Comparison of ENCODE assay signal across 17 cellular contexts in genomic region chr11:112499153-112499907, GRCh38.
DNase-seq lines count a peak whose midpoint lies in the region; ATAC-seq and TF ChIP-seq lines count a peak whose summit lies in the region.
"Had no signal": no experiment of that assay in that cellular context is flagged by ENCODE, and none has a peak within 500 bp of the region (broad histone marks: within the 10 kb centered on the region; RNA-seq: fewer than 3 reads in every experiment).

No MANE protein-coding gene starts in this region.

- peaks cover 12% of the 10 kb centered on the region for H3K9me3 Mint-ChIP-seq in mesothelial cell of epicardium

- H3K27ac Mint-ChIP-seq in mesothelial cell of epicardium: peak overlapping the region; percentile 44

- no peak for ATAC-seq in activated CD4-positive, CD25-positive, alpha-beta regulatory T cell treated with anti-CD3 and anti-CD28 coated beads, Interleukin-2, amount 50 U/mL, for 24 hours
- ATAC-seq: heart left ventricle, PC-3 had no signal

- H3K36me3 Mint-ChIP-seq in mesothelial cell of epicardium: no peaks in the 10 kb centered on the region

- peaks cover 8% of the 10 kb centered on the region for H3K4me1 Mint-ChIP-seq in mesothelial cell of epicardium

- DNase-seq in COR-L47 (lab: John Stamatoyannopoulos, UW): peak; percentile 81
- DNase-seq in NCI-H1436 (lab: John Stamatoyannopoulos, UW): peak; percentile 52
- DNase-seq in UCSD-AML1 (lab: John Stamatoyannopoulos, UW; ENCODE audit: unreplicated experiment): peak; percentile 36
- no peak for DNase-seq in mesothelial cell of epicardium (ENCODE audit: low spot score in 2 of 2, unreplicated experiment in 2 of 2)
- no peak for DNase-seq in occipital lobe (lab: John Stamatoyannopoulos, UW)
- DNase-seq in NCI-H1694 treated with DMSO at 0.1 percent for 48 hours (lab: John Stamatoyannopoulos, UW): no peak
- no peak for DNase-seq in SIG-M5 (lab: John Stamatoyannopoulos, UW)
- DNase-seq: activated CD8-positive, alpha-beta memory T cell treated with anti-CD3 and anti-CD28 coated beads, Interleukin-2, amount 50 U/mL, for 48 hours; activated gamma-delta T cell; cortex of kidney; heart left ventricle; KG1; NCI-H82; sigmoid colon; SJCRH30 had no signal

- no peak overlapping the region for H3K4me3 Mint-ChIP-seq in mesothelial cell of epicardium

- peaks cover 10% of the 10 kb centered on the region for H3K27me3 Mint-ChIP-seq in mesothelial cell of epicardium (ENCODE audit: low read depth)

- TF ChIP-seq CTCF in mesothelial cell of epicardium (IDR thresholded peaks at IDR 0.05; ENCODE audit: unreplicated experiment): no peak

Comparison
In these comparisons a context has a peak if more than half of its experiments do, and no peak if none do; other contexts are left out.
1. DNase-seq: peak in COR-L47 (single experiment), NCI-H1436 (single experiment) and UCSD-AML1 (single experiment); none in mesothelial cell of epicardium (0 of 2), occipital lobe (single experiment), NCI-H1694 treated with DMSO at 0.1 percent for 48 hours (single experiment) and SIG-M5 (single experiment).